In genomic region chr11:19938051-19938856, GRCh38 we compare ENCODE assay signal across 8 cellular contexts.
A peak's percentile ranks its signal among the peaks of the same experiment; 100 is the strongest.
DNase-seq lines count a peak whose midpoint lies in the region; ATAC-seq, FAIRE-seq and TF ChIP-seq lines count a peak whose summit lies in the region.

No MANE protein-coding gene starts in this region.

- FAIRE-seq in H54 (lab: Jason Lieb, UNC), result no peak

- ATAC-seq in GM21619 (IDR thresholded peaks at IDR 0.05; ENCODE audit: unreplicated experiment), result no peak

- H3K4me1 Mint-ChIP-seq in progenitor cell of endocrine pancreas (ENCODE audit: low read depth), result peaks cover 3% of the 10 kb centered on the region

- H3K27me3 ChIP-seq in MG63, result no peaks in the 10 kb centered on the region

- no peaks in the 10 kb centered on the region for H3K9me3 Mint-ChIP-seq in progenitor cell of endocrine pancreas (ENCODE audit: low read depth)

- TF ChIP-seq CTCF in foreskin fibroblast (IDR thresholded peaks at IDR 0.05; ENCODE audit: low read depth, low read length), result peak; percentile 81
- TF ChIP-seq CTCF in progenitor cell of endocrine pancreas (IDR thresholded peaks at IDR 0.05; ENCODE audit: unreplicated experiment), result peak; percentile 94

- no peaks in the 10 kb centered on the region for H3K9me3 ChIP-seq in MG63

- H3K36me3 Mint-ChIP-seq in progenitor cell of endocrine pancreas (ENCODE audit: insufficient read depth), result peaks cover 1% of the 10 kb centered on the region

- H3K4me3 ChIP-seq in MG63 (no peak overlapping the region), foreskin fibroblast (ENCODE audit: low read depth in 1 of 2, low read length in 2 of 2) (no peak overlapping the region)

- H3K4me3 Mint-ChIP-seq in progenitor cell of endocrine pancreas (ENCODE audit: low read depth), result no peak overlapping the region

- H3K27me3 Mint-ChIP-seq in progenitor cell of endocrine pancreas, result no peaks in the 10 kb centered on the region

- no peak for TF ChIP-seq POLR2A in H54 (IDR thresholded peaks at IDR 0.05; ENCODE audit: low read depth, low read length)

- H3K27ac Mint-ChIP-seq in progenitor cell of endocrine pancreas, result peak overlapping the region; percentile 39

- peaks cover 88% of the 10 kb centered on the region for H3K36me3 ChIP-seq in MG63

- peak; percentile 26 for DNase-seq in SHP77 treated with DMSO at 0.1 percent for 48 hours (lab: John Stamatoyannopoulos, UW)
- DNase-seq in SHP77 (lab: John Stamatoyannopoulos, UW), result no peak
- DNase-seq in H54 (ENCODE audit: insufficient read length, low spot score), result peak; percentile 40
- DNase-seq in MG63, result peak; percentile 40
- DNase-seq in activated CD4-positive, alpha-beta T cell treated with anti-CD3 and anti-CD28 coated beads, Interleukin-2, amount 50 U/mL, for 1 hour, result peak; percentile 6
- DNase-seq in foreskin fibroblast, result peak in 1 of 2 donors; percentile 72
- peak; percentile 42 for DNase-seq in progenitor cell of endocrine pancreas (ENCODE audit: low spot score, unreplicated experiment)

Comparison
In these comparisons a context has a peak if more than half of its experiments do, and no peak if none do; other contexts are left out.
1. DNase-seq: peak in SHP77 treated with DMSO at 0.1 percent for 48 hours (single experiment), H54 (single experiment), MG63 (single experiment), activated CD4-positive, alpha-beta T cell treated with anti-CD3 and anti-CD28 coated beads, Interleukin-2, amount 50 U/mL, for 1 hour (single experiment) and progenitor cell of endocrine pancreas (single experiment); none in SHP77 (0 of 2).